26 cellular contexts compared by ENCODE assay signal in genomic region chr11:45666648-45667642, GRCh38. TPM values are rescaled to one million over a fixed set of nuclear protein-coding genes. Genes with fewer than 3 reads are reported as not detected.
DNase-seq lines count a peak whose midpoint lies in the region; ATAC-seq and TF ChIP-seq lines count a peak whose summit lies in the region.
"Had no signal": no experiment of that assay in that cellular context is flagged by ENCODE, and none has a peak within 500 bp of the region (broad histone marks: within the 10 kb centered on the region; RNA-seq: fewer than 3 reads in every experiment).

No MANE protein-coding gene starts in this region.

- peaks cover 4% of the 10 kb centered on the region for H3K4me1 ChIP-seq in CD8-positive, alpha-beta memory T cell (ENCODE audit: insufficient read depth, low read length)
- peaks cover 19% of the 10 kb centered on the region for H3K4me1 ChIP-seq in adipocyte (ENCODE audit: control insufficient read depth, insufficient read depth, low read length)
- peaks cover 17% of the 10 kb centered on the region for H3K4me1 ChIP-seq in GM23338 (ENCODE audit: insufficient read depth)
- H3K4me1 ChIP-seq: colonic mucosa had no signal

- POLR2A ChIA-PET in CD8-positive, alpha-beta memory T cell (lab: Charles Lee) = no interaction called here

- H3K9me2 ChIP-seq in GM23338 (ENCODE audit: insufficient read depth) = no peaks in the 10 kb centered on the region

- no peak overlapping the region for H3K9ac ChIP-seq in adipocyte (ENCODE audit: low read length)

- no peaks in the 10 kb centered on the region for H3K36me3 ChIP-seq in CD8-positive, alpha-beta memory T cell (ENCODE audit: insufficient read depth, low read length)
- no peaks in the 10 kb centered on the region for H3K36me3 ChIP-seq in adipocyte (ENCODE audit: control insufficient read depth, insufficient read depth, low read length, severe bottlenecking)
- no peaks in the 10 kb centered on the region for H3K36me3 ChIP-seq in GM23338 (ENCODE audit: insufficient read depth)
- H3K36me3 ChIP-seq: colonic mucosa, thoracic aorta had no signal

- H2AFZ ChIP-seq in GM23338 = no peak overlapping the region; the same call in 1 of the 2 replicates

- H3K4me3 ChIP-seq in CD8-positive, alpha-beta memory T cell (ENCODE audit: low read length) = no peak overlapping the region
- no peak overlapping the region for H3K4me3 ChIP-seq in adipocyte (ENCODE audit: low read length)
- no peak overlapping the region for H3K4me3 ChIP-seq in GM23338
- H3K4me3 ChIP-seq: colonic mucosa, GM12878 had no signal

- H3K27me3 ChIP-seq in CD8-positive, alpha-beta memory T cell (ENCODE audit: insufficient read depth, low read length, poor library complexity, severe bottlenecking) = peaks cover 36% of the 10 kb centered on the region
- H3K27me3 ChIP-seq in adipocyte (replicated peaks; ENCODE audit: control insufficient read depth, insufficient read depth, low read length) = peaks cover 44% of the 10 kb centered on the region
- H3K27me3 ChIP-seq in GM23338 (ENCODE audit: insufficient read depth) = peaks cover 48% of the 10 kb centered on the region

- CTCF ChIA-PET in CD8-positive, alpha-beta memory T cell (lab: Charles Lee) = interaction anchor here (0.9 kb wide), 1 partner anchor 12 kb away, joined by 5 read pairs; no protein-coding TSS in a partner anchor

- H3K4me1 Mint-ChIP-seq in CD8-positive, alpha-beta memory T cell = peaks cover 0 to 11% (median 5%) of the 10 kb centered on the region in 3 donors
- peaks cover 21% of the 10 kb centered on the region for H3K4me1 Mint-ChIP-seq in mesothelial cell of epicardium
- peaks cover 25% of the 10 kb centered on the region for H3K4me1 Mint-ChIP-seq in GM23338

- no peak for DNase-seq in CD8-positive, alpha-beta memory T cell
- DNase-seq in adipocyte (ENCODE audit: low read depth) = peak; percentile 3
- DNase-seq in mesothelial cell of epicardium (ENCODE audit: low spot score in 2 of 2, unreplicated experiment in 2 of 2) = no peak
- DNase-seq in retina = peak; percentile 21
- DNase-seq in GM23338 (ENCODE audit: low spot score) = no peak
- DNase-seq in GDM1 (lab: John Stamatoyannopoulos, UW) = no peak
- DNase-seq in GM20000 (ENCODE audit: low spot score) = no peak
- DNase-seq: activated CD4-positive, alpha-beta T cell treated with anti-CD3 and anti-CD28 coated beads for 4 hours; activated T-cell treated with anti-CD3 and anti-CD28 coated beads, Interleukin-2, amount 50 U/mL, for 72 hours; colonic mucosa; DMS79 treated with DMSO at 0.1 percent for 48 hours; HFFc6; left cardiac atrium; NCI-H1105; PC-3; SIG-M5; stimulated activated CD4-positive, alpha-beta T cell treated with anti-CD3 and anti-CD28 coated beads, Interleukin-1b, Interleukin-23, amount 100 ng/mL, for 48 hours had no signal

- H3K9me3 Mint-ChIP-seq in CD8-positive, alpha-beta memory T cell = no peaks in the 10 kb centered on the region
- H3K9me3 Mint-ChIP-seq in mesothelial cell of epicardium (no peaks in the 10 kb centered on the region), GM23338 (no peaks in the 10 kb centered on the region)
- H3K9me3 Mint-ChIP-seq: activated naive CD4-positive, alpha-beta T cell treated with anti-CD3 and anti-CD28 coated beads, Interleukin-2, amount 50 U/mL, for 72 hours; activated T-cell treated with anti-CD3 and anti-CD28 coated beads, Interleukin-2, amount 50 U/mL, for 72 hours; HFFc6; IgD-negative memory B cell; memory B cell; stimulated activated effector memory CD8-positive, alpha-beta T cell treated with anti-CD3 and anti-CD28 coated beads, Interleukin-12 subunit alpha, Interleukin-12 subunit beta, amount 100 ng/mL, for 72 hours had no signal

- TF ChIP-seq CTCF in mesothelial cell of epicardium (IDR thresholded peaks at IDR 0.05; ENCODE audit: unreplicated experiment) = no peak
- no peak for TF ChIP-seq CTCF in GM23338 (conservative IDR thresholded peaks at IDR 0.05; ENCODE audit: low read depth in 2 of 2)
- TF ChIP-seq CTCF in GM20000 (IDR thresholded peaks at IDR 0.05; ENCODE audit: extremely low read depth, missing control alignments) = no peak

- H3F3A ChIP-seq in GM23338 (replicated peaks; ENCODE audit: low read depth) = no peaks in the 10 kb centered on the region

- H3K4me2 ChIP-seq in GM23338 = no peak overlapping the region

- H3K4me3 Mint-ChIP-seq in CD8-positive, alpha-beta memory T cell = peak overlapping the region in 5 of 7 donors; percentile 9 to 79 (median 70)
- H3K4me3 Mint-ChIP-seq in mesothelial cell of epicardium (peak overlapping the region; percentile 71), GM23338 (no peak overlapping the region; the same call in 2 of the 3 replicates)

- H3K27ac ChIP-seq in CD8-positive, alpha-beta memory T cell (ENCODE audit: low read depth, low read length) = no peak overlapping the region
- H3K27ac ChIP-seq in GM23338 (ENCODE audit: low read depth) = no peak overlapping the region
- H3K27ac ChIP-seq: colonic mucosa, psoas muscle, skin epidermis had no signal

- no peak overlapping the region for H3K27ac Mint-ChIP-seq in CD8-positive, alpha-beta memory T cell
- H3K27ac Mint-ChIP-seq in mesothelial cell of epicardium (no peak overlapping the region), GM23338 (no peak overlapping the region)
- H3K27ac Mint-ChIP-seq: activated naive CD4-positive, alpha-beta T cell treated with anti-CD3 and anti-CD28 coated beads, Interleukin-2, amount 50 U/mL, for 72 hours; activated T-cell treated with anti-CD3 and anti-CD28 coated beads, Interleukin-2, amount 50 U/mL, for 72 hours; HFFc6; IgD-negative memory B cell; memory B cell; stimulated activated effector memory CD8-positive, alpha-beta T cell treated with anti-CD3 and anti-CD28 coated beads, Interleukin-12 subunit alpha, Interleukin-12 subunit beta, amount 100 ng/mL, for 72 hours had no signal

- ATAC-seq in GM23338 (no peak), HG03342 (IDR thresholded peaks at IDR 0.05; ENCODE audit: unreplicated experiment) (no peak)
- ATAC-seq: activated naive CD4-positive, alpha-beta T cell treated with anti-CD3 and anti-CD28 coated beads, Interleukin-2, amount 50 U/mL, for 72 hours; activated T-cell treated with anti-CD3 and anti-CD28 coated beads, Interleukin-2, amount 50 U/mL, for 72 hours; GM12878; PC-3 had no signal

- H4K20me1 ChIP-seq in GM23338 (replicated peaks; ENCODE audit: insufficient read depth) = no peaks in the 10 kb centered on the region

- peaks cover 34 to 65% of the 10 kb centered on the region in 2 donors for H3K27me3 Mint-ChIP-seq in CD8-positive, alpha-beta memory T cell
- H3K27me3 Mint-ChIP-seq in mesothelial cell of epicardium (ENCODE audit: low read depth) (peaks cover 61% of the 10 kb centered on the region), GM23338 (ENCODE audit: insufficient read depth, low read depth, poor library complexity) (peaks cover 42% of the 10 kb centered on the region)

- H3K79me2 ChIP-seq in GM23338 (replicated peaks; ENCODE audit: insufficient read depth) = no peaks in the 10 kb centered on the region

- H3K36me3 Mint-ChIP-seq in CD8-positive, alpha-beta memory T cell = no peaks in the 10 kb centered on the region
- no peaks in the 10 kb centered on the region for H3K36me3 Mint-ChIP-seq in mesothelial cell of epicardium
- H3K36me3 Mint-ChIP-seq in GM23338 (ENCODE audit: low read depth) = no peaks in the 10 kb centered on the region
- H3K36me3 Mint-ChIP-seq: activated naive CD4-positive, alpha-beta T cell treated with anti-CD3 and anti-CD28 coated beads, Interleukin-2, amount 50 U/mL, for 72 hours; IgD-negative memory B cell; memory B cell; stimulated activated effector memory CD8-positive, alpha-beta T cell treated with anti-CD3 and anti-CD28 coated beads, Interleukin-12 subunit alpha, Interleukin-12 subunit beta, amount 100 ng/mL, for 72 hours had no signal

- H3K9me3 ChIP-seq in CD8-positive, alpha-beta memory T cell (ENCODE audit: low read length) = no peaks in the 10 kb centered on the region
- H3K9me3 ChIP-seq in adipocyte (ENCODE audit: control insufficient read depth, low read length) = no peaks in the 10 kb centered on the region
- H3K9me3 ChIP-seq: colonic mucosa, psoas muscle, thoracic aorta had no signal

TF ChIP-seq in GM23338, 12 proteins besides CTCF, POLR2A, EP300 and RAD21 (continues in another document):
- TF ChIP-seq EZH2phosphoT487 (IDR thresholded peaks at IDR 0.05; ENCODE audit: unreplicated experiment) = no peak
- TF ChIP-seq REST (IDR thresholded peaks at IDR 0.05; ENCODE audit: unreplicated experiment) = no peak

RNA-seq across cellular contexts. Expression of gene CHST1, which starts 1.5 kb away (rescaled TPM):
- under 1 TPM; 0.80 to 0.94 TPM for total RNA-seq in CD8-positive, alpha-beta memory T cell
- not detected for polyA plus RNA-seq in CD8-positive, alpha-beta memory T cell
- 1.0 to 1.6 TPM (median 1.4 TPM) in 3 replicates for total RNA-seq in mesothelial cell of epicardium
- 1.7 and 2.7 TPM in 2 replicates for total RNA-seq in GM23338 (2014; rRNA removed; shearing (Covaris generic))
- polyA plus RNA-seq in GM23338 (2016; fragmentation: Nextera tagmentation; extraction: Ambion mirVana) = 0.84 and 2.1 TPM in 2 replicates
- total RNA-seq: GM12878, PC-3 had no signal
- polyA plus RNA-seq: GM12878, IgD-negative memory B cell had no signal

Comparison
In these comparisons a context has a peak if more than half of its experiments do, and no peak if none do; other contexts are left out.
1. DNase-seq: peak in adipocyte (single experiment) and retina (single experiment); none in CD8-positive, alpha-beta memory T cell (0 of 5), mesothelial cell of epicardium (0 of 2), GM23338 (single experiment), GDM1 (single experiment) and GM20000 (single experiment).